Comparison of ENCODE assay signal across 18 cellular contexts in genomic region chr7:127887631-127888030, GRCh38.
"Had no signal": no experiment of that assay in that cellular context is flagged by ENCODE, and none has a peak within 500 bp of the region (broad histone marks: within the 10 kb centered on the region; RNA-seq: fewer than 3 reads in every experiment).

No MANE protein-coding gene starts in this region.

- H3K4me3 Mint-ChIP-seq: activated CD4-positive, alpha-beta T cell treated with anti-CD3 and anti-CD28 coated beads, Interleukin-2, amount 10 ng/mL, durations not matched to agents 24 days and 14 days; activated naive CD8-positive, alpha-beta T cell treated with anti-CD3 and anti-CD28 coated beads for 36 hours; activated T-cell treated with anti-CD3 and anti-CD28 coated beads, Interleukin-2, amount 50 U/mL, for 72 hours; mesothelial cell of epicardium; nephron progenitor cell had no signal

- H3K4me1 ChIP-seq: prostate gland, uterus had no signal

- H3K4me3 ChIP-seq: coronary artery, lower lobe of right lung, prostate gland, uterus had no signal

- H3K9me3 Mint-ChIP-seq: activated CD4-positive, alpha-beta T cell treated with anti-CD3 and anti-CD28 coated beads, Interleukin-2, amount 10 ng/mL, durations not matched to agents 24 days and 14 days; activated naive CD8-positive, alpha-beta T cell treated with anti-CD3 and anti-CD28 coated beads for 36 hours; activated T-cell treated with anti-CD3 and anti-CD28 coated beads, Interleukin-2, amount 50 U/mL, for 72 hours; nephron progenitor cell had no signal

- H3K27ac Mint-ChIP-seq: activated CD4-positive, alpha-beta T cell treated with anti-CD3 and anti-CD28 coated beads, Interleukin-2, amount 10 ng/mL, durations not matched to agents 24 days and 14 days; activated naive CD8-positive, alpha-beta T cell treated with anti-CD3 and anti-CD28 coated beads for 36 hours; activated T-cell treated with anti-CD3 and anti-CD28 coated beads, Interleukin-2, amount 50 U/mL, for 72 hours; mesothelial cell of epicardium had no signal

- H3K27me3 ChIP-seq: uterus had no signal

- DNase-seq: activated CD4-positive, alpha-beta T cell treated with anti-CD3 and anti-CD28 coated beads, Interleukin-2, amount 10 ng/mL, durations not matched to agents 24 days and 14 days; activated CD4-positive, CD25-positive, alpha-beta regulatory T cell; activated CD8-positive, alpha-beta memory T cell treated with anti-CD3 and anti-CD28 coated beads, Interleukin-2, amount 50 U/mL, for 48 hours; activated gamma-delta T cell treated with Interleukin-2 at 50 U/mL for 16 hours; activated naive CD8-positive, alpha-beta T cell treated with anti-CD3 and anti-CD28 coated beads for 36 hours; activated T-cell treated with anti-CD3 and anti-CD28 coated beads, Interleukin-2, amount 50 U/mL, for 72 hours; anterior cingulate cortex; effector CD4-positive, alpha-beta T cell; foreskin melanocyte; head of caudate nucleus; left cardiac atrium; lower lobe of right lung; nephron progenitor cell; uterus had no signal

- H3K36me3 ChIP-seq: prostate gland, uterus had no signal

- H3K9me3 ChIP-seq: lower lobe of right lung, prostate gland, uterus had no signal

- ATAC-seq: activated T-cell treated with anti-CD3 and anti-CD28 coated beads, Interleukin-2, amount 50 U/mL, for 72 hours; lower lobe of right lung; sciatic nerve had no signal

- H3K27ac ChIP-seq: coronary artery, lower lobe of right lung, prostate gland, uterus had no signal

- H3K27me3 Mint-ChIP-seq: activated CD4-positive, alpha-beta T cell treated with anti-CD3 and anti-CD28 coated beads, Interleukin-2, amount 10 ng/mL, durations not matched to agents 24 days and 14 days; activated naive CD8-positive, alpha-beta T cell treated with anti-CD3 and anti-CD28 coated beads for 36 hours had no signal
